ENCODE assay signal across 8 cellular contexts in genomic region chr5:123610665-123611406, GRCh38.
A peak's percentile ranks its signal among the peaks of the same experiment; 100 is the strongest.
DNase-seq lines count a peak whose midpoint lies in the region; ATAC-seq and TF ChIP-seq lines count a peak whose summit lies in the region.

No MANE protein-coding gene starts in this region.

- no peak overlapping the region for H2AFZ ChIP-seq in SK-N-SH (ENCODE audit: low read depth)

- H3K27ac ChIP-seq in SK-N-SH (ENCODE audit: low read depth in 2 of 2, low read length in 1 of 2) (no peak overlapping the region), endodermal cell (ENCODE audit: low read depth, low read length) (no peak overlapping the region)

- TF ChIP-seq CTCF in SK-N-SH (IDR thresholded peaks at IDR 0.05) (peak; percentile 99), endodermal cell (conservative IDR thresholded peaks at IDR 0.05) (peak; percentile 97), mesothelial cell of epicardium (IDR thresholded peaks at IDR 0.05; ENCODE audit: unreplicated experiment) (peak; percentile 87)

- peak; percentile 14 for DNase-seq in activated CD8-positive, alpha-beta memory T cell treated with anti-CD3 and anti-CD28 coated beads, Interleukin-2, amount 50 U/mL, for 1 hour (ENCODE audit: extremely low read depth)
- no peak for DNase-seq in activated CD8-positive, alpha-beta memory T cell treated with anti-CD3 and anti-CD28 coated beads, Interleukin-2, amount 50 U/mL, for 4 hours
- DNase-seq in KG1 (lab: John Stamatoyannopoulos, UW) (peak; percentile 10), SK-N-SH (peak; percentile 23), endodermal cell (no peak), mesothelial cell of epicardium (ENCODE audit: low spot score in 2 of 2, unreplicated experiment in 2 of 2) (no peak)

- TF ChIP-seq EP300 in SK-N-SH (IDR thresholded peaks at IDR 0.05; ENCODE audit: borderline replicate concordance in 1 of 2, low read depth in 1 of 2, low read length in 1 of 2) = no peak

- H3K36me3 ChIP-seq in SK-N-SH (replicated peaks in 1 of 2; ENCODE audit: control insufficient read depth in 1 of 2, insufficient read depth in 2 of 2, low read length in 1 of 2) (peaks cover 49 to 51% of the 10 kb centered on the region in 2 experiments), endodermal cell (ENCODE audit: control insufficient read depth, insufficient read depth, low read length) (peaks cover 39% of the 10 kb centered on the region)

- H3K79me2 ChIP-seq in SK-N-SH (ENCODE audit: insufficient read depth) = no peaks in the 10 kb centered on the region

- H4K20me1 ChIP-seq in SK-N-SH (ENCODE audit: insufficient read depth) = no peaks in the 10 kb centered on the region

- no peak overlapping the region for H3K9ac ChIP-seq in SK-N-SH
- no peak overlapping the region for H3K9ac ChIP-seq in endodermal cell (ENCODE audit: extremely low read depth, low read length, poor library complexity, severe bottlenecking)

- H3K36me3 Mint-ChIP-seq in endodermal cell (ENCODE audit: low read depth) (peaks cover 23% of the 10 kb centered on the region), mesothelial cell of epicardium (peaks cover 26% of the 10 kb centered on the region)

- H3K9me3 ChIP-seq in SK-N-SH (no peaks in the 10 kb centered on the region), endodermal cell (ENCODE audit: control insufficient read depth, low read length) (no peaks in the 10 kb centered on the region)

- H3K9me3 Mint-ChIP-seq in endodermal cell (no peaks in the 10 kb centered on the region), mesothelial cell of epicardium (no peaks in the 10 kb centered on the region)

- CTCF ChIA-PET in SK-N-SH (lab: Yijun Ruan, JAX) = interaction anchor here (0.6 to 2.9 kb wide), 55 partner anchors 8 to 1413 kb away, joined by 3 to 45 read pairs (median 3); partner anchors contain the start of gene CEP120

- H3K27me3 Mint-ChIP-seq in endodermal cell (ENCODE audit: insufficient read depth) (no peaks in the 10 kb centered on the region), mesothelial cell of epicardium (ENCODE audit: low read depth) (no peaks in the 10 kb centered on the region)

- no peak overlapping the region for H3K4me3 Mint-ChIP-seq in endodermal cell
- no peak overlapping the region for H3K4me3 Mint-ChIP-seq in mesothelial cell of epicardium

- peaks cover 5% of the 10 kb centered on the region for H3F3A ChIP-seq in SK-N-SH (replicated peaks; ENCODE audit: insufficient read depth)

- H3K4me3 ChIP-seq in SK-N-SH (ENCODE audit: low read depth in 2 of 2, low read length in 1 of 2) (no peak overlapping the region), endodermal cell (ENCODE audit: low read length) (no peak overlapping the region)

- ATAC-seq in GM21528 (IDR thresholded peaks at IDR 0.05; ENCODE audit: low FRiP score, unreplicated experiment) (peak; percentile 51), HG02588 (IDR thresholded peaks at IDR 0.05; ENCODE audit: unreplicated experiment) (no peak)

- H3K4me1 ChIP-seq in SK-N-SH (ENCODE audit: control insufficient read depth in 1 of 2, insufficient read depth in 2 of 2, low read depth in 1 of 2, low read length in 1 of 2) (no peaks in the 10 kb centered on the region), endodermal cell (ENCODE audit: control insufficient read depth, insufficient read depth, low read length) (no peaks in the 10 kb centered on the region)

- H3K9me2 ChIP-seq in SK-N-SH = no peaks in the 10 kb centered on the region

- H3K4me1 Mint-ChIP-seq in endodermal cell (no peaks in the 10 kb centered on the region), mesothelial cell of epicardium (no peaks in the 10 kb centered on the region)

- POLR2A ChIA-PET in SK-N-SH (lab: Yijun Ruan, JAX) = interaction anchor here (0.7 kb wide), 1 partner anchor 190 kb away, joined by 3 read pairs; no protein-coding TSS in a partner anchor

- H3K27ac Mint-ChIP-seq in endodermal cell (no peak overlapping the region), mesothelial cell of epicardium (no peak overlapping the region)

- peak; percentile 94 for TF ChIP-seq RAD21 in SK-N-SH (IDR thresholded peaks at IDR 0.05; ENCODE audit: low read length)

- no peak overlapping the region for H3K4me2 ChIP-seq in SK-N-SH

- WGBS in SK-N-SH (ENCODE audit: low lambda C conversion rate) = 48% methylated on average over 5 of the region's 5 CpGs
- 78 to 86% methylated on average over 4 of the region's 5 CpGs for WGBS in endodermal cell (ENCODE audit: insufficient coverage in 1 of 2, insufficient read length in 1 of 2), 2 experiments

- no peaks in the 10 kb centered on the region for H3K27me3 ChIP-seq in SK-N-SH (ENCODE audit: insufficient read depth)
- no peaks in the 10 kb centered on the region for H3K27me3 ChIP-seq in endodermal cell (ENCODE audit: control insufficient read depth, insufficient read depth, low read length, poor library complexity, severe bottlenecking)

TF ChIP-seq in SK-N-SH, 30 proteins besides CTCF, POLR2A, EP300 and RAD21:
- peak; percentile 74 for TF ChIP-seq SMC3 (IDR thresholded peaks at IDR 0.05; ENCODE audit: low read depth, low read length)
- TF ChIP-seq YY1 (IDR thresholded peaks at IDR 0.05; ENCODE audit: low read depth) = no peak

Comparison
In these comparisons a context has a peak if more than half of its experiments do, and no peak if none do; other contexts are left out.
1. DNase-seq: peak in activated CD8-positive, alpha-beta memory T cell treated with anti-CD3 and anti-CD28 coated beads, Interleukin-2, amount 50 U/mL, for 1 hour (single experiment), KG1 (single experiment) and SK-N-SH (single experiment); none in activated CD8-positive, alpha-beta memory T cell treated with anti-CD3 and anti-CD28 coated beads, Interleukin-2, amount 50 U/mL, for 4 hours (single experiment), endodermal cell (single experiment) and mesothelial cell of epicardium (0 of 2).
2. Peak in every context shown above with its lines, with median percentiles within 50 percentile points of each other: CTCF ChIP-seq.